Comparison of ENCODE assay signal across 17 cellular contexts in the genomic region with DNA sequence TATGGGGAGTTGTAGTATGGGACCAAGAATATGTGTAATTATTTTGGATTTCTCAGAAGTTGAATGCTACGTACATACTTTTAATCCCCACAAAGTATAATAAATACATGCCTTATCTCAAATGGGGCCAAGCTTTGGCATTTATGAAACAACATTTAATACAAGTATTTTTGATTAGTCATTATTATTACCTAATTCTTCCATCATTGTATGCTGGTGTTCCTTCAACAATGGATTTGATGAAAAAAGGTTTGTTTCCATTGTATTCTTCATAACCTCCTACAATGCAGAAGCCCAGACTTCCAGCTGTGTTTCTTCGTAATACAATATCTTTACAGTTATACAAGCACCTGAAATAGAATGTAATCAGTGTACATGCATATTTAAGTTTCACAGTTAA.
"Had no signal": no experiment of that assay in that cellular context is flagged by ENCODE, and none has a peak within 500 bp of the region (broad histone marks: within the 10 kb centered on the region; RNA-seq: fewer than 3 reads in every experiment).

No MANE protein-coding gene starts in this region.

- ATAC-seq: activated naive CD4-positive, alpha-beta T cell treated with anti-CD3 and anti-CD28 coated beads, Interleukin-2, amount 50 U/mL, for 72 hours; activated T-helper 17 cell treated with anti-CD3 and anti-CD28 coated beads, Interleukin-2, amount 50 U/mL, for 72 hours; pancreas; psoas muscle had no signal

- H3K4me3 ChIP-seq: adrenal gland, hepatocyte, pancreas, psoas muscle, right atrium auricular region, thyroid gland had no signal

- FAIRE-seq: bronchial epithelial cell, pancreas had no signal

- DNase-seq: activated CD4-positive, alpha-beta T cell treated with anti-CD3 and anti-CD28 coated beads for 1 hour; activated CD4-positive, alpha-beta T cell treated with anti-CD3 and anti-CD28 coated beads, Interleukin-2, amount 50 U/mL, for 1 hour; activated T-cell treated with anti-CD3 and anti-CD28 coated beads, Interleukin-2, amount 50 U/mL, for 24 hours; adrenal gland; cerebellar nuclear complex; cortex of kidney; foreskin melanocyte; pancreas; psoas muscle; substantia nigra; T-helper 1 cell; thyroid gland had no signal
